In the genomic region with DNA sequence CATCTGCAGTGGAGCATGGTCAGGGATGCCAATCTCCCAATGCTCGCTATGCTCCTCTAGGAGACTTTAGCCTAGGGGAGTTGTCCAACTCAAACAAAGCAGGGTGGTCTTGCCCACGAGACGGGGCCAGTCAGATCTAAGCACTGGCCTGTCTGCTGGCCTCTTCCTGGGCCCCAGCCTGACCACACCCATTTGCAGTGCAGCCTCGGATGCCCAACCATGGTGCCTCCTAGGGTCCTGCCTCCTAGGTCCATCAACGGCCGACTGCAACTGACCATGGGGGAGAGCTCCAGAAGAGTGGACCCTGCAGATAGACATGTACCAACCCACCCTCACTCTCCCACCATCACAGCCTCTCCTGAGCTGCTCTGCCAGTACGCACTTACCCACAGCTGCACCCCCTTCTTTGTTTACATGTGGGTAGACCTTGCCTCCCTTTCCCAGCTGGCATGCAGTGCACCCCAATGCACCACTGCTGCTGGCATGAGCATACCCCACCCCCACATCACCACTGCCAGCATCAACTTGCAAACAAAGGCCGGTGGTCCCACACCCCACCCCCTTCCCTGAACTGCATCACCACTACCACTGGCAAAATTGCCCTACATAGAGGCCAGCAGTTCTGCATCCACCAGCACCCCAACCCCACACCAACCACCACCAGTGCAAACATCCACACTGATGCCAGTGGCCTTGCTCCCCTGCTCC, we compare ENCODE assay signal across 23 cellular contexts. TPM values are rescaled to one million over a fixed set of nuclear protein-coding genes. Genes with fewer than 3 reads are reported as not detected.
DNase-seq lines count a peak whose midpoint lies in the region; ATAC-seq, FAIRE-seq and TF ChIP-seq lines count a peak whose summit lies in the region.
"Had no signal": no experiment of that assay in that cellular context is flagged by ENCODE, and none has a peak within 500 bp of the region (broad histone marks: within the 10 kb centered on the region; RNA-seq: fewer than 3 reads in every experiment).

No MANE protein-coding gene starts in this region.

- no peaks in the 10 kb centered on the region for H3K79me1 ChIP-seq in trophoblast cell (ENCODE audit: low read length)

- H3K27me3 ChIP-seq in trophoblast cell (ENCODE audit: insufficient read depth, low read length) = no peaks in the 10 kb centered on the region
- H3K27me3 ChIP-seq in upper lobe of right lung = no peaks in the 10 kb centered on the region
- H3K27me3 ChIP-seq: BE2C, BLaER1 had no signal

- WGBS in trophoblast cell (ENCODE audit: extremely low coverage, insufficient coverage, insufficient read length) = no CpG with 5 or more reads among the region's 8 CpGs

- H4K8ac ChIP-seq in trophoblast cell (ENCODE audit: low read depth, low read length) = no peak overlapping the region

- H2BK5ac ChIP-seq in trophoblast cell (ENCODE audit: low read depth, low read length, poor library complexity) = no peak overlapping the region

- CTCF ChIA-PET in activated CD4-positive, alpha-beta T cell treated with anti-CD3 and anti-CD28 coated beads, Interleukin-2, amount 10 ng/mL, durations not matched to agents 7 days and 5 days (lab: Charles Lee) = no interaction called here

- H3K9me3 Mint-ChIP-seq in CD14-positive monocyte = peaks cover 0 to 12% (median 5%) of the 10 kb centered on the region in 7 donors
- no peaks in the 10 kb centered on the region for H3K9me3 Mint-ChIP-seq in natural killer cell treated with Interleukin-12 subunit alpha and Interleukin-12 subunit beta and Interleukin-15 and Interleukin-18, amount 100 ng/mL, for 72 hours
- H3K9me3 Mint-ChIP-seq in activated CD4-positive, alpha-beta T cell treated with anti-CD3 and anti-CD28 coated beads, Interleukin-2, amount 10 ng/mL, durations not matched to agents 7 days and 5 days = no peaks in the 10 kb centered on the region
- no peaks in the 10 kb centered on the region for H3K9me3 Mint-ChIP-seq in activated T-helper 2 cell treated with anti-CD3 and anti-CD28 coated beads, Interferon-gamma antibody, Interleukin-2, Interleukin-4, amounts not matched to agents 10 μg/mL and 5 μg/mL and 100 μg/mL, durations not matched to agents 14 hours and 24 hours and 36 hours
- H3K9me3 Mint-ChIP-seq: CD4-positive, alpha-beta T cell; CD8-positive, alpha-beta T cell had no signal

- peaks cover 0 to 5% (median 1%) of the 10 kb centered on the region in 3 donors for H3K27me3 Mint-ChIP-seq in CD14-positive monocyte (ENCODE audit: low read depth in 3 of 3)
- no peaks in the 10 kb centered on the region for H3K27me3 Mint-ChIP-seq in natural killer cell treated with Interleukin-12 subunit alpha and Interleukin-12 subunit beta and Interleukin-15 and Interleukin-18, amount 100 ng/mL, for 72 hours
- peaks cover 20% of the 10 kb centered on the region for H3K27me3 Mint-ChIP-seq in activated CD4-positive, alpha-beta T cell treated with anti-CD3 and anti-CD28 coated beads, Interleukin-2, amount 10 ng/mL, durations not matched to agents 7 days and 5 days
- H3K27me3 Mint-ChIP-seq in activated T-helper 2 cell treated with anti-CD3 and anti-CD28 coated beads, Interferon-gamma antibody, Interleukin-2, Interleukin-4, amounts not matched to agents 10 μg/mL and 5 μg/mL and 100 μg/mL, durations not matched to agents 14 hours and 24 hours and 36 hours (ENCODE audit: low read depth) = peaks cover 6% of the 10 kb centered on the region

- H2BK12ac ChIP-seq in trophoblast cell (ENCODE audit: low read length) = no peak overlapping the region

- no peak for FAIRE-seq in HTR-8/SVneo (lab: Jason Lieb, UNC)
- FAIRE-seq: A549, D721Med, G401.6, GM12891, GM19239 had no signal

- no peak overlapping the region for H4K91ac ChIP-seq in trophoblast cell (ENCODE audit: low read depth, low read length)

- no peak overlapping the region for H3K4me2 ChIP-seq in trophoblast cell (ENCODE audit: low read length)
- H3K4me2 ChIP-seq: A549, BLaER1 had no signal

- H3K14ac ChIP-seq in trophoblast cell (ENCODE audit: low read length) = no peak overlapping the region

- no peak overlapping the region for H3K9ac ChIP-seq in trophoblast cell (ENCODE audit: low read length)
- H3K9ac ChIP-seq: BLaER1 had no signal

- H2AK5ac ChIP-seq in trophoblast cell (ENCODE audit: low read length) = no peak overlapping the region

- H3K27ac Mint-ChIP-seq in CD14-positive monocyte = no peak overlapping the region
- no peak overlapping the region for H3K27ac Mint-ChIP-seq in natural killer cell treated with Interleukin-12 subunit alpha and Interleukin-12 subunit beta and Interleukin-15 and Interleukin-18, amount 100 ng/mL, for 72 hours
- H3K27ac Mint-ChIP-seq in activated CD4-positive, alpha-beta T cell treated with anti-CD3 and anti-CD28 coated beads, Interleukin-2, amount 10 ng/mL, durations not matched to agents 7 days and 5 days = no peak overlapping the region
- no peak overlapping the region for H3K27ac Mint-ChIP-seq in activated T-helper 2 cell treated with anti-CD3 and anti-CD28 coated beads, Interferon-gamma antibody, Interleukin-2, Interleukin-4, amounts not matched to agents 10 μg/mL and 5 μg/mL and 100 μg/mL, durations not matched to agents 14 hours and 24 hours and 36 hours
- H3K27ac Mint-ChIP-seq: CD4-positive, alpha-beta T cell; CD8-positive, alpha-beta T cell had no signal

- no peaks in the 10 kb centered on the region for H3K79me2 ChIP-seq in trophoblast cell (ENCODE audit: control insufficient read depth, insufficient read depth, low read length, poor library complexity)

- TF ChIP-seq CTCF in CD14-positive monocyte (IDR thresholded peaks at IDR 0.05) (no peak), upper lobe of right lung (IDR thresholded peaks at IDR 0.05) (no peak)

- H3K18ac ChIP-seq in trophoblast cell (ENCODE audit: low read length) = no peak overlapping the region

- H3K36me3 Mint-ChIP-seq in CD14-positive monocyte = no peaks in the 10 kb centered on the region
- H3K36me3 Mint-ChIP-seq in natural killer cell treated with Interleukin-12 subunit alpha and Interleukin-12 subunit beta and Interleukin-15 and Interleukin-18, amount 100 ng/mL, for 72 hours = no peaks in the 10 kb centered on the region
- no peaks in the 10 kb centered on the region for H3K36me3 Mint-ChIP-seq in activated CD4-positive, alpha-beta T cell treated with anti-CD3 and anti-CD28 coated beads, Interleukin-2, amount 10 ng/mL, durations not matched to agents 7 days and 5 days (ENCODE audit: low read depth)
- H3K36me3 Mint-ChIP-seq in activated T-helper 2 cell treated with anti-CD3 and anti-CD28 coated beads, Interferon-gamma antibody, Interleukin-2, Interleukin-4, amounts not matched to agents 10 μg/mL and 5 μg/mL and 100 μg/mL, durations not matched to agents 14 hours and 24 hours and 36 hours (ENCODE audit: low read depth) = no peaks in the 10 kb centered on the region
- H3K36me3 Mint-ChIP-seq: CD8-positive, alpha-beta T cell had no signal

- peak overlapping the region; percentile 3 for H3K23ac ChIP-seq in trophoblast cell (ENCODE audit: low read length)

- H3K36me3 ChIP-seq in trophoblast cell (ENCODE audit: control insufficient read depth in 1 of 2, insufficient read depth in 2 of 2, low read length in 2 of 2) (no peaks in the 10 kb centered on the region), upper lobe of right lung (no peaks in the 10 kb centered on the region)
- H3K36me3 ChIP-seq: BE2C, BLaER1 had no signal

- DNase-seq in CD14-positive monocyte (ENCODE audit: low spot score) (peak; percentile 21), trophoblast cell (no peak), upper lobe of right lung (no peak), HTR-8/SVneo (ENCODE audit: insufficient read length, low spot score) (no peak), Ammon's horn (ENCODE audit: low spot score) (no peak)
- DNase-seq in natural killer cell treated with Interleukin-12 subunit alpha and Interleukin-12 subunit beta and Interleukin-15 and Interleukin-18, amount 100 ng/mL, for 72 hours (ENCODE audit: low spot score) = no peak
- no peak for DNase-seq in activated CD4-positive, alpha-beta T cell treated with anti-CD3 and anti-CD28 coated beads, Interleukin-2, amount 10 ng/mL, durations not matched to agents 7 days and 5 days
- DNase-seq in activated T-helper 2 cell treated with anti-CD3 and anti-CD28 coated beads, Interferon-gamma antibody, Interleukin-2, Interleukin-4, amounts not matched to agents 10 μg/mL and 5 μg/mL and 100 μg/mL, durations not matched to agents 14 hours and 24 hours and 36 hours (ENCODE audit: low spot score) = no peak
- DNase-seq: AML-193; BE2C; Caco-2; Calu3; CD4-positive, alpha-beta T cell; CD8-positive, alpha-beta T cell; DMS79 treated with DMSO at 0.1 percent for 48 hours; GF-D8 had no signal

- intact Hi-C loops in CD14-positive monocyte (cut with micrococcal nuclease) (no loop called here), upper lobe of right lung (cut with DNase I) (no loop called here)
- intact Hi-C loops in activated T-helper 2 cell treated with anti-CD3 and anti-CD28 coated beads, Interferon-gamma antibody, Interleukin-2, Interleukin-4, amounts not matched to agents 10 μg/mL and 5 μg/mL and 100 μg/mL, durations not matched to agents 14 hours and 24 hours and 36 hours (cut with micrococcal nuclease) = no loop called here

- no peak overlapping the region for H2BK120ac ChIP-seq in trophoblast cell (ENCODE audit: insufficient read depth, low read length, poor library complexity)

- no peak overlapping the region for H3K4me3 Mint-ChIP-seq in CD14-positive monocyte
- no peak overlapping the region for H3K4me3 Mint-ChIP-seq in natural killer cell treated with Interleukin-12 subunit alpha and Interleukin-12 subunit beta and Interleukin-15 and Interleukin-18, amount 100 ng/mL, for 72 hours
- H3K4me3 Mint-ChIP-seq in activated CD4-positive, alpha-beta T cell treated with anti-CD3 and anti-CD28 coated beads, Interleukin-2, amount 10 ng/mL, durations not matched to agents 7 days and 5 days = no peak overlapping the region
- no peak overlapping the region for H3K4me3 Mint-ChIP-seq in activated T-helper 2 cell treated with anti-CD3 and anti-CD28 coated beads, Interferon-gamma antibody, Interleukin-2, Interleukin-4, amounts not matched to agents 10 μg/mL and 5 μg/mL and 100 μg/mL, durations not matched to agents 14 hours and 24 hours and 36 hours (ENCODE audit: low read depth)
- H3K4me3 Mint-ChIP-seq: CD4-positive, alpha-beta T cell; CD8-positive, alpha-beta T cell had no signal

- H3K27ac ChIP-seq in trophoblast cell (ENCODE audit: low read depth, low read length) (no peak overlapping the region), upper lobe of right lung (no peak overlapping the region)
- H3K27ac ChIP-seq: 22Rv1, A549, BLaER1 had no signal

- no peak overlapping the region for H2AFZ ChIP-seq in trophoblast cell (ENCODE audit: insufficient read depth, low read length, poor library complexity)

- no peaks in the 10 kb centered on the region for H3K4me1 Mint-ChIP-seq in CD14-positive monocyte
- H3K4me1 Mint-ChIP-seq in natural killer cell treated with Interleukin-12 subunit alpha and Interleukin-12 subunit beta and Interleukin-15 and Interleukin-18, amount 100 ng/mL, for 72 hours (ENCODE audit: low read depth in 2 of 2) = no peaks in the 10 kb centered on the region
- no peaks in the 10 kb centered on the region for H3K4me1 Mint-ChIP-seq in activated CD4-positive, alpha-beta T cell treated with anti-CD3 and anti-CD28 coated beads, Interleukin-2, amount 10 ng/mL, durations not matched to agents 7 days and 5 days
- no peaks in the 10 kb centered on the region for H3K4me1 Mint-ChIP-seq in activated T-helper 2 cell treated with anti-CD3 and anti-CD28 coated beads, Interferon-gamma antibody, Interleukin-2, Interleukin-4, amounts not matched to agents 10 μg/mL and 5 μg/mL and 100 μg/mL, durations not matched to agents 14 hours and 24 hours and 36 hours (ENCODE audit: low read depth)

- no peak overlapping the region for H3K4me3 ChIP-seq in trophoblast cell (ENCODE audit: low read depth, low read length)
- no peak overlapping the region for H3K4me3 ChIP-seq in upper lobe of right lung
- H3K4me3 ChIP-seq: A549, BLaER1 had no signal

- H3K4me1 ChIP-seq in trophoblast cell (ENCODE audit: control insufficient read depth in 1 of 2, insufficient read depth in 2 of 2, low read length in 2 of 2) (no peaks in the 10 kb centered on the region), upper lobe of right lung (no peaks in the 10 kb centered on the region)
- H3K4me1 ChIP-seq: A549, BE2C, BLaER1, Caco-2 had no signal

- H3K9me3 ChIP-seq in trophoblast cell (ENCODE audit: insufficient read depth, low read depth, low read length) (peaks cover 5% of the 10 kb centered on the region), upper lobe of right lung (no peaks in the 10 kb centered on the region)
- H3K9me3 ChIP-seq: A549, BE2C, BLaER1, Caco-2 had no signal

- no peak overlapping the region for H3K4ac ChIP-seq in trophoblast cell (ENCODE audit: low read depth, low read length)

- no peak overlapping the region for H4K12ac ChIP-seq in trophoblast cell (ENCODE audit: low read depth, low read length)

- ATAC-seq in natural killer cell treated with Interleukin-12 subunit alpha and Interleukin-12 subunit beta and Interleukin-15 and Interleukin-18, amount 100 ng/mL, for 72 hours = peak; percentile 43 to 52
- ATAC-seq in upper lobe of right lung = peak; percentile 14
- ATAC-seq: A549; CD8-positive, alpha-beta T cell had no signal

- POLR2A ChIA-PET in activated CD4-positive, alpha-beta T cell treated with anti-CD3 and anti-CD28 coated beads, Interleukin-2, amount 10 ng/mL, durations not matched to agents 7 days and 5 days (lab: Charles Lee) = no interaction called here

RNA-seq across cellular contexts. Expression of a gene that starts 27.6 kb away (rescaled TPM):
- 10 to 100 TPM; 21.2 to 32.2 TPM for polyA plus RNA-seq in CD14-positive monocyte
- total RNA-seq in natural killer cell treated with Interleukin-12 subunit alpha and Interleukin-12 subunit beta and Interleukin-15 and Interleukin-18, amount 100 ng/mL, for 72 hours = 10 to 100 TPM; 25.0 to 27.2 TPM
- 13.8 and 15.0 TPM in 2 replicates for polyA plus RNA-seq in trophoblast cell (2013)
- total RNA-seq in upper lobe of right lung = 21.6 TPM
- 10 to 100 TPM; 36.5 to 47.6 TPM for total RNA-seq in activated CD4-positive, alpha-beta T cell treated with anti-CD3 and anti-CD28 coated beads, Interleukin-2, amount 10 ng/mL, durations not matched to agents 7 days and 5 days
- total RNA-seq in activated T-helper 2 cell treated with anti-CD3 and anti-CD28 coated beads, Interferon-gamma antibody, Interleukin-2, Interleukin-4, amounts not matched to agents 10 μg/mL and 5 μg/mL and 100 μg/mL, durations not matched to agents 14 hours and 24 hours and 36 hours = 35.8 TPM in 2 replicates
